In the genomic region with DNA sequence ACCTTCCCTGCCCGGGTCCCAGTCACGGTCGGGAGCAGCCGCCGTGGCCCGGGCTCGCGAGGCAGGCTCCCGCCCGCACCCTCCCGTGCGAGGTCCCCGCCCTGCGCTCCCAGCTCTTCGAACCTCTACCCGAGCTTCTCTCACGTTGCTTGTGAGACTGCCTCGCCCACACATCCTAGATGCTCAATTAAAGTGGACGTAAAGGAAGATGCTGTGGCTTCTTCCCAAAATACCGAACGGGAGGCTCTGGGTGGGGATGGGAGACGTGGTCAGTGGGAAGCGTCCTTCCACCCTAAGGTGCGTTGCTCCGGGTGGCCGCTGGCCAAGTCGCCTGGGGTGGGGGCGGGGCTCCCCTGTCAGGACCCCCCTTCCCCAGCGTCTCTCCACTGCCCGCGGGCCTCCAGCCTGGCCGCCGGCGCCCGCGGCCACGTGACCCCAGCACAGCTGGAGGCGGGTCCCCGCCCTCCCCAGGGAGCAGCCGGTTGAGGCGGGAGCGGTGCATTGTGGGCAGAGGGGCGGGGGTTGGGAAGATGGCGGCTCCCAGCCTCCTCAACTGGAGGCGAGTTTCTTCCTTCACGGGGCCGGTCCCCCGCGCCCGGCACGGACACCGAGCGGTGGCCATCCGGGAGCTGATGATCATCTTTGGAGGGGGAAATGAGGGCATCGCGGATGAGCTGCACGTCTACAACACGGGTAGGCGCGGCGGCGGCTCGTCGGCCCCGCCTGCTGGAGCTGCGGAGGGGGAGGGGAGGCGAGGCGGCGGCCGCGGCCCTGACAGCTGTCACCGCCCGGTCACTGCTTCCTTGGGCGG, we compare ENCODE assay signal across 8 cellular contexts. TPM values are rescaled to one million over a fixed set of nuclear protein-coding genes. Genes with fewer than 3 reads are reported as not detected.
DNase-seq lines count a peak whose midpoint lies in the region; ATAC-seq and TF ChIP-seq lines count a peak whose summit lies in the region.

Gene HCFC2 (plus strand): TSS at position 501 of the 811 bp plus-strand sequence. CDS start 30 bp downstream, at position 531.

- H3K36me3 Mint-ChIP-seq in central memory CD8-positive, alpha-beta T cell (ENCODE audit: insufficient read depth): peaks cover 10% of the 10 kb centered on the region

- peaks cover 4% of the 10 kb centered on the region for H3K4me1 Mint-ChIP-seq in central memory CD8-positive, alpha-beta T cell

- no peaks in the 10 kb centered on the region for H3K36me3 ChIP-seq in kidney epithelial cell (ENCODE audit: control insufficient read depth, insufficient read depth, low read length)

- no peaks in the 10 kb centered on the region for H3K27me3 ChIP-seq in kidney epithelial cell (ENCODE audit: control insufficient read depth, insufficient read depth, low read length)

- ATAC-seq in GM18907 (IDR thresholded peaks at IDR 0.05; ENCODE audit: unreplicated experiment) (peak; percentile 87), HG03139 (IDR thresholded peaks at IDR 0.05; ENCODE audit: unreplicated experiment) (peak; percentile 82)
- ATAC-seq in central memory CD8-positive, alpha-beta T cell (replicated peaks; ENCODE audit: extremely low read depth, poor library complexity, severe bottlenecking): peak; percentile 97

- no peaks in the 10 kb centered on the region for H3K9me3 Mint-ChIP-seq in central memory CD8-positive, alpha-beta T cell

- peak within 1 kb of the TSS; percentile 82 for H3K27ac Mint-ChIP-seq in central memory CD8-positive, alpha-beta T cell (ENCODE audit: low read depth)

- H3K27me3 Mint-ChIP-seq in central memory CD8-positive, alpha-beta T cell: peaks cover 15% of the 10 kb centered on the region

- H3K4me3 Mint-ChIP-seq in central memory CD8-positive, alpha-beta T cell: peak within 1 kb of the TSS; percentile 91

- H3K4me3 ChIP-seq in kidney epithelial cell (ENCODE audit: low read depth, low read length): peak within 1 kb of the TSS; percentile 95

- peak; percentile 98 for DNase-seq in AG08395 (ENCODE audit: low spot score)
- DNase-seq in NCI-H2227 (lab: John Stamatoyannopoulos, UW; ENCODE audit: unreplicated experiment): peak; percentile 95
- peak; percentile 61 to 81 (median 74) for DNase-seq in activated CD4-positive, CD25-positive, alpha-beta regulatory T cell (lab: John Stamatoyannopoulos, UW)
- DNase-seq in central memory CD8-positive, alpha-beta T cell (ENCODE audit: low spot score in 2 of 2): peak; percentile 75 to 76
- no peak for DNase-seq in kidney epithelial cell (ENCODE audit: low read depth)
- peak; percentile 95 for DNase-seq in stimulated activated CD4-positive, alpha-beta T cell treated with anti-CD3 and anti-CD28 coated beads, Interleukin-15, amount 100 ng/mL, for 24 hours

- no peak for TF ChIP-seq CTCF in kidney epithelial cell (IDR thresholded peaks at IDR 0.05; ENCODE audit: insufficient read depth, low read length, poor library complexity, severe bottlenecking)

RNA-seq across cellular contexts. Expression of gene HCFC2, which starts in this region (rescaled TPM):
- total RNA-seq in kidney epithelial cell: 4.6 and 7.4 TPM in 2 replicates
